ENCODE assay signal across 8 cellular contexts in genomic region chr5:173238312-173239232, GRCh38. TPM values are rescaled to one million over a fixed set of nuclear protein-coding genes. Genes with fewer than 3 reads are reported as not detected.
A peak's percentile ranks its signal among the peaks of the same experiment; 100 is the strongest.
DNase-seq lines count a peak whose midpoint lies in the region; ATAC-seq, FAIRE-seq and TF ChIP-seq lines count a peak whose summit lies in the region.
"Had no signal": no experiment of that assay in that cellular context is flagged by ENCODE, and none has a peak within 500 bp of the region (broad histone marks: within the 10 kb centered on the region; RNA-seq: fewer than 3 reads in every experiment).

No MANE protein-coding gene starts in this region.

- POLR2A ChIA-PET in endothelial cell of umbilical vein (lab: Charles Lee), result no interaction called here
- POLR2A ChIA-PET in PC-9 (lab: Charles Lee; ENCODE audit: unreplicated experiment), result no interaction called here

- no peak for TF ChIP-seq POLR2A in endothelial cell of umbilical vein (IDR thresholded peaks at IDR 0.05; ENCODE audit: low read depth, low read length)

- H3K27ac ChIP-seq in endothelial cell of umbilical vein (ENCODE audit: insufficient read depth, low read depth, low read length) (no peak overlapping the region), osteoblast (ENCODE audit: low read depth, low read length) (no peak overlapping the region), PC-9 (no peak overlapping the region), caudate nucleus (ENCODE audit: low read depth, low read length) (no peak overlapping the region)

- H3K27me3 ChIP-seq in endothelial cell of umbilical vein (ENCODE audit: control insufficient read depth in 2 of 2, insufficient read depth in 2 of 2, low read length in 2 of 2), result peaks cover 82 to 98% of the 10 kb centered on the region in 2 experiments
- H3K27me3 ChIP-seq in osteoblast (ENCODE audit: insufficient read depth, low read length), result peaks cover 99% of the 10 kb centered on the region
- H3K27me3 ChIP-seq in PC-9 (ENCODE audit: insufficient read depth, low read depth), result peaks cover 4% of the 10 kb centered on the region; the same call in 1 of the 2 replicates

- intact Hi-C loops in endothelial cell of umbilical vein (cut with micrococcal nuclease) (loop anchor here (2.0 kb wide), 1 partner anchor 94 kb away; no protein-coding TSS in a partner anchor), PC-9 (cut with micrococcal nuclease; ENCODE audit: unreplicated experiment) (no loop called here)

- CTCF ChIA-PET in endothelial cell of umbilical vein (lab: Charles Lee), result interaction anchor here (1.1 kb wide), 1 partner anchor 23 kb away, joined by 3 read pairs; no protein-coding TSS in a partner anchor
- CTCF ChIA-PET in PC-9 (lab: Charles Lee), result no interaction called here

- peaks cover 13 to 15% (median 14%) of the 10 kb centered on the region in 3 donors for H3K4me1 Mint-ChIP-seq in IgD-negative memory B cell

- H3K79me2 ChIP-seq in endothelial cell of umbilical vein (ENCODE audit: control insufficient read depth, insufficient read depth, low read length) (no peaks in the 10 kb centered on the region), osteoblast (ENCODE audit: insufficient read depth, low read length) (no peaks in the 10 kb centered on the region), PC-9 (ENCODE audit: low read depth) (no peaks in the 10 kb centered on the region)

- no peaks in the 10 kb centered on the region for H3K36me3 ChIP-seq in endothelial cell of umbilical vein (ENCODE audit: control insufficient read depth in 2 of 2, extremely low read depth in 1 of 2, insufficient read depth in 2 of 2, low read length in 2 of 2)
- no peaks in the 10 kb centered on the region for H3K36me3 ChIP-seq in osteoblast (ENCODE audit: insufficient read depth, low read length)
- no peaks in the 10 kb centered on the region for H3K36me3 ChIP-seq in PC-9 (ENCODE audit: low read depth)

- no TSS peak for BruUV-seq in endothelial cell of umbilical vein (replicated peaks; lab: Mats Ljungman, UMichigan)
- BruUV-seq in PC-9 (replicated peaks; lab: Mats Ljungman, UMichigan), result no TSS peak

- peak overlapping the region; percentile 3 to 73 (median 71) for H3K27ac Mint-ChIP-seq in IgD-negative memory B cell

- H3K4me3 ChIP-seq in endothelial cell of umbilical vein (replicated peaks in 1 of 3; ENCODE audit: insufficient read depth in 1 of 3, low read depth in 1 of 3, low read length in 3 of 3) (peak overlapping the region in 2 of 3 experiments; percentile 16 to 20), osteoblast (ENCODE audit: insufficient read depth, low read length) (peak overlapping the region; percentile 30), PC-9 (no peak overlapping the region)

- H4K20me1 ChIP-seq in endothelial cell of umbilical vein (replicated peaks; ENCODE audit: control insufficient read depth, extremely low read depth, insufficient read depth, low read length) (no peaks in the 10 kb centered on the region), osteoblast (ENCODE audit: insufficient read depth, low read length) (no peaks in the 10 kb centered on the region), PC-9 (ENCODE audit: insufficient read depth) (no peaks in the 10 kb centered on the region)

- dilution Hi-C loops in endothelial cell of umbilical vein (cut with MboI; ENCODE audit: extremely low pct_ligation_motif_present, low sequenced_read_pairs), result no loop called here

- H2AFZ ChIP-seq in endothelial cell of umbilical vein (ENCODE audit: low read depth, low read length) (peak overlapping the region; percentile 4), osteoblast (ENCODE audit: low read length) (no peak overlapping the region), PC-9 (no peak overlapping the region)

- H3K4me3 Mint-ChIP-seq in IgD-negative memory B cell, result peak overlapping the region; percentile 19 to 88 (median 49)

- DNase-seq in Daoy (ENCODE audit: low read depth) (peak; percentile 53), endothelial cell of umbilical vein (ENCODE audit: low read depth, low spot score) (no peak), osteoblast (ENCODE audit: insufficient read length, low spot score, missing footprints) (no peak), PC-9 (no peak), caudate nucleus (lab: John Stamatoyannopoulos, UW) (no peak)

- no peaks in the 10 kb centered on the region for H3F3A ChIP-seq in PC-9 (ENCODE audit: insufficient read depth, low read depth)

- H3K36me3 Mint-ChIP-seq in IgD-negative memory B cell, result no peaks in the 10 kb centered on the region

- peak overlapping the region; percentile 72 for H3K4me2 ChIP-seq in endothelial cell of umbilical vein (ENCODE audit: insufficient read depth, low read length)
- H3K4me2 ChIP-seq in osteoblast (ENCODE audit: insufficient read depth, low read length), result no peak overlapping the region
- no peak overlapping the region for H3K4me2 ChIP-seq in PC-9

- no peaks in the 10 kb centered on the region for H3K9me3 ChIP-seq in endothelial cell of umbilical vein (replicated peaks; ENCODE audit: control insufficient read depth, insufficient read depth, low read length)
- H3K9me3 ChIP-seq in osteoblast (ENCODE audit: low read depth, low read length), result no peaks in the 10 kb centered on the region
- no peaks in the 10 kb centered on the region for H3K9me3 ChIP-seq in PC-9 (ENCODE audit: insufficient read depth, low read depth)

- no peak overlapping the region for H3K9ac ChIP-seq in endothelial cell of umbilical vein (replicated peaks; ENCODE audit: extremely low read depth, insufficient read depth, low read length)

- H3K9me3 Mint-ChIP-seq in IgD-negative memory B cell, result peaks cover 0 to 4% (median 0%) of the 10 kb centered on the region in 3 donors

- FAIRE-seq in endothelial cell of umbilical vein (lab: Jason Lieb, UNC), result peak; percentile 62

- no peak for TF ChIP-seq CTCF in endothelial cell of umbilical vein (IDR thresholded peaks at IDR 0.05; ENCODE audit: extremely low read depth in 1 of 2, insufficient read depth in 1 of 2, low read depth in 1 of 2, low read length in 2 of 2)
- TF ChIP-seq CTCF in osteoblast (IDR thresholded peaks at IDR 0.05; ENCODE audit: extremely low read depth, low read depth, low read length), result no peak
- TF ChIP-seq CTCF in PC-9 (conservative IDR thresholded peaks at IDR 0.05), result no peak

- ATAC-seq in HG03097 (IDR thresholded peaks at IDR 0.05; ENCODE audit: low FRiP score, unreplicated experiment), result no peak

- H3K4me1 ChIP-seq in endothelial cell of umbilical vein (ENCODE audit: control insufficient read depth, extremely low read depth, insufficient read depth, low read length), result peaks cover 10% of the 10 kb centered on the region
- no peaks in the 10 kb centered on the region for H3K4me1 ChIP-seq in osteoblast (ENCODE audit: insufficient read depth, low read length)
- no peaks in the 10 kb centered on the region for H3K4me1 ChIP-seq in PC-9 (replicated peaks; ENCODE audit: insufficient read depth)

- no peaks in the 10 kb centered on the region for H3K9me1 ChIP-seq in endothelial cell of umbilical vein (replicated peaks; ENCODE audit: control insufficient read depth, extremely low read depth, insufficient read depth, low read length)

- peaks cover 83% of the 10 kb centered on the region for H3K27me3 Mint-ChIP-seq in IgD-negative memory B cell

- no peaks in the 10 kb centered on the region for H3K9me2 ChIP-seq in PC-9 (ENCODE audit: insufficient read depth)

TF ChIP-seq in endothelial cell of umbilical vein, 7 proteins besides CTCF, POLR2A, EP300 and RAD21:
- no peak for TF ChIP-seq POLR2AphosphoS5 (IDR thresholded peaks at IDR 0.05; ENCODE audit: insufficient read depth, low read depth, low read length)
- TF ChIP-seq, protein P1, sequence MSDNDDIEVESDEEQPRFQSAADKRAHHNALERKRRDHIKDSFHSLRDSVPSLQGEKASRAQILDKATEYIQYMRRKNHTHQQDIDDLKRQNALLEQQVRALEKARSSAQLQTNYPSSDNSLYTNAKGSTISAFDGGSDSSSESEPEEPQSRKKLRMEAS (IDR thresholded peaks at IDR 0.05; ENCODE audit: insufficient read depth, insufficient read length), result no peak
- TF ChIP-seq MYC (IDR thresholded peaks at IDR 0.05; ENCODE audit: low read depth, low read length), result no peak
- peak; percentile 78 for TF ChIP-seq EZH2 (IDR thresholded peaks at IDR 0.05; ENCODE audit: borderline replicate concordance, low read depth, low read length, severe bottlenecking)
- no peak for TF ChIP-seq FOS (IDR thresholded peaks at IDR 0.05; ENCODE audit: borderline replicate concordance, insufficient read depth, low read length)
- peak; percentile 35 for TF ChIP-seq GATA2 (IDR thresholded peaks at IDR 0.05; ENCODE audit: insufficient read depth, insufficient read length, low read depth, low read length)
- TF ChIP-seq JUN (IDR thresholded peaks at IDR 0.05; ENCODE audit: borderline replicate concordance, insufficient read depth, insufficient read length, low read depth), result no peak

RNA-seq across cellular contexts. Expression of gene NKX2-5, which starts 3.6 kb away (rescaled TPM):
- 20.6 and 26.3 TPM in 2 replicates for total RNA-seq in Daoy (2014; rRNA removed; shearing (Covaris generic))
- polyA plus RNA-seq in IgD-negative memory B cell (not detected), endothelial cell of umbilical vein (0.29 TPM in 1 of 2 replicates, not detected in the other)
- total RNA-seq in endothelial cell of umbilical vein (not detected in 2 replicates), osteoblast (under 0.01 TPM in 1 of 2 replicates, not detected in the other), PC-9 (2021) (2.2 and 3.4 TPM in 2 replicates)
- polyA plus RNA-seq in endothelial cell of umbilical vein (2011; cell fraction: cytosol; rRNA removed), result 0.04 TPM in 1 of 2 replicates, not detected in the other
- not detected in 2 replicates for polyA plus RNA-seq in endothelial cell of umbilical vein (2011; cell fraction: nucleus; rRNA removed)
- not detected in 2 replicates for polyA plus RNA-seq in endothelial cell of umbilical vein (2012)
- not detected in 2 replicates for polyA minus RNA-seq in endothelial cell of umbilical vein
- not detected for polyA minus RNA-seq in endothelial cell of umbilical vein (2011; cell fraction: cytosol; rRNA and poly(A)+ RNA removed)
- polyA minus RNA-seq in endothelial cell of umbilical vein (2011; cell fraction: nucleus; rRNA and poly(A)+ RNA removed), result not detected in 2 replicates
- total RNA-seq: OCI-LY7 had no signal
